In the genomic region with DNA sequence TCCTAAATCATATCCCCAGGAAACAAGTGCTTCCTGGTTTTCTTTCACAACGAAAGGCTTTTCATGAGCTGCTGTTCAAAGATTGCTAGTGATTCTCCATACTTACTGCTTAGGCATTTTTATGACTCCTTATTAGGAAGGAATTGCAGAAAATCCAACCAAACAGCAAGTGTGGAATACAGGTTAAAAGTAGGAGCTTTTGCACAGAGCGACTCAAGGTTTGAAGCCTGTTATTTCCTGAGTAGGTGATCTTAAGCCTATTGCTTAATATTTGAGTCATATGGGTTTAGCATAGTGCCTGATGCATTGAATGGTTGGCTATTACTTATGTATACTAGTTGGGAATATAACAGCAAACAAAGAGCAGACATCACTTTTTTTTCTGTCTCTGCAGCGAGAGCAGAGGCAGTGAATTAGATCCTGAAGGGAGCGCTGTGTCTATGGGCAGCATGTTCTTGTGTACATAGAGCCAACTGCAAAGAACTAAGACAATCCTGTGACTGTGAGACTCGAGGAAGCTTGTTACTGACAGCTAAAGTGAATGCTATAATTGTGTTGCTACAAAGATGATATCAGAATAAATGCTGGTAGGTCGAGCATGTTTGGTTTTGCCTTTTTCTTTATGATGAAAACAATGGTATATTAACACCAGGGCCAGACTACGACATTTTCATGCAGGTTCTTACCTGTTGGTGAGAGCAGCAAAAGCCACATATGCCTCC, we compare ENCODE assay signal across 8 cellular contexts. TPM values are rescaled to one million over a fixed set of nuclear protein-coding genes. Genes with fewer than 3 reads are reported as not detected.
DNase-seq lines count a peak whose midpoint lies in the region; ATAC-seq and TF ChIP-seq lines count a peak whose summit lies in the region.

No MANE protein-coding gene starts in this region.

- peak overlapping the region; percentile 33 for H3K4me3 ChIP-seq in psoas muscle

- 64 to 68% (median 66%) methylated on average over 7 of the region's 7 CpGs for WGBS in psoas muscle, 3 donors

- peak; percentile 57 for DNase-seq in GDM1 (lab: John Stamatoyannopoulos, UW)
- DNase-seq in NCI-H69 (lab: John Stamatoyannopoulos, UW) = peak; percentile 75
- no peak for DNase-seq in epithelial cell of prostate (ENCODE audit: low read depth, low spot score)
- no peak for DNase-seq in psoas muscle
- no peak for DNase-seq in activated CD4-positive, alpha-beta T cell treated with anti-CD3 and anti-CD28 coated beads for 48 hours
- no peak for DNase-seq in midbrain (lab: John Stamatoyannopoulos, UW)
- no peak for DNase-seq in NCI-H524 (lab: John Stamatoyannopoulos, UW)

- no peaks in the 10 kb centered on the region for H3K9me3 ChIP-seq in psoas muscle

- H3K27ac ChIP-seq in epithelial cell of prostate = peak overlapping the region; percentile 91
- H3K27ac ChIP-seq in psoas muscle = peak overlapping the region; percentile 65

- H3K27me3 ChIP-seq in psoas muscle (ENCODE audit: insufficient read depth in 3 of 3, low read length in 2 of 3) = no peaks in the 10 kb centered on the region

- intact Hi-C loops in psoas muscle (cut with DNase I) = no loop called here

- peaks cover 21% of the 10 kb centered on the region for H3K4me1 ChIP-seq in psoas muscle

- peaks cover 0 to 5% of the 10 kb centered on the region in 2 donors for H3K36me3 ChIP-seq in psoas muscle (ENCODE audit: insufficient read depth in 1 of 2, low read depth in 1 of 2)

- no peak for TF ChIP-seq CTCF in psoas muscle (IDR thresholded peaks at IDR 0.05)

- ATAC-seq in psoas muscle (peak in 1 of 4 donors; percentile 19), HG03460 (IDR thresholded peaks at IDR 0.05; ENCODE audit: unreplicated experiment) (no peak)

RNA-seq across cellular contexts. Expression of gene TM4SF1, which starts 6.3 kb away (rescaled TPM):
- total RNA-seq in psoas muscle = 10 to 100 TPM; 32.9 to 61.1 (median 51.3) TPM
- polyA plus RNA-seq in psoas muscle = 10 to 100 TPM; 30.7 to 52.8 (median 44.2) TPM

RNA-seq across cellular contexts. Expression of gene TM4SF18, which starts 37.7 kb away (rescaled TPM):
- 1 to 10 TPM; 1.8 to 7.7 (median 4.5) TPM for total RNA-seq in psoas muscle
- polyA plus RNA-seq in psoas muscle = 1 to 10 TPM; 2.7 to 4.6 (median 3.4) TPM

Comparison
In these comparisons a context has a peak if more than half of its experiments do, and no peak if none do; other contexts are left out.
1. DNase-seq: peak in GDM1 (single experiment) and NCI-H69 (single experiment); none in epithelial cell of prostate (single experiment), psoas muscle (0 of 2), activated CD4-positive, alpha-beta T cell treated with anti-CD3 and anti-CD28 coated beads for 48 hours (single experiment), midbrain (single experiment) and NCI-H524 (0 of 2).